ENCODE assay signal across 8 cellular contexts in the genomic region with DNA sequence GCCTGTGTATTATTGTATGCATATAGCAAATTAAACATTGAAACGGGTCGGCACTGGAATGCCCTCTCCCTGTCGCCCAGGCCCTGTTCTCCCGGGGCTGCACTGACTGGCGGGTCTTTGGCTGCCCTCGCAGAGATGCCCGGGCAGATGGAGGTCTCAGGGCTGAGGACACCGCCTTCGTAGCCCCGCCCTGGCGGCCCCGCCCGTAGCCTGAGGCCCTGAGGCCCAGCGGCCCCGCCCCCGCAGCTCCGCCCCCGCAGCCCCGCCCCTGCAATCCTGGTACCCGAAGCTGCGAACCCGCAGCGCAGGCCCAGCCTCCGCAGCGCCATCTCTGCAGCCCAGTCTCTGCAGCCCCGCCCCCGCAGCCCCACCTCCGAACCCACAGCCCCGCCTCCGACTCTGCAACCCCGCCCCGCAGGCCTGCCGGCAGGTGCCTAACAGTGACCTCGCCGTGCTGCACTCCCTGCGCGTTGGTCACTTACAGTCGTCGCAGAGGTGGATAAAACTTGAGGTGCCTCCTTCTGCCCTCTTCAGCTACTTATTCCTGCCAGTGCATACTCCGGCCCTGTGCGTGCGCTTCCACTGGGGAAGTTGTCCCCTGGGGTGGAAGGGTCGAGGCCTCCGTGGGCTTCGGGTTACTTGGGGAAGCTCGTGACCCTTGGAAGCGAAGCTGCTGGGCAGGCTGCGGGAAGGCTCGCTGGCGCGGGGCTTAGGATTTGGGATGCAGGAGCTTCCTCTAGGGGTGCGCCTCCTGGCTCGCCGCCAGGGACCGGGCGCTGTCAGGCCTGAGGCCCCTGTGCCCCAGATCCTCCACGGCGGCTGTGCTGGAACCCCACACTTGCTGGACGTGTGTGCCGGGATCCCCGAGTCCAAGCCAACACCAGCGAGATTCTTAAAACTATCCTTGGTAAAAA.
DNase-seq lines count a peak whose midpoint lies in the region; ATAC-seq and TF ChIP-seq lines count a peak whose summit lies in the region.

No MANE protein-coding gene starts in this region.

- in situ Hi-C loops in IMR-90 (cut with MboI; ENCODE audit: low sequenced_read_pairs) = loop anchor here (5.0 to 25.0 kb wide), 3 partner anchors 880 to 1243 kb away; a partner anchor contains a TSS

- H3K56ac ChIP-seq in IMR-90 (ENCODE audit: extremely low read depth, insufficient read depth, low read length) = no peak overlapping the region

- peaks cover 2 to 11% of the 10 kb centered on the region in 2 donors for H3K27me3 Mint-ChIP-seq in CD4-positive, alpha-beta memory T cell
- peaks cover 29% of the 10 kb centered on the region for H3K27me3 Mint-ChIP-seq in activated CD4-positive, alpha-beta T cell treated with anti-CD3 and anti-CD28 coated beads, Interleukin-2, amount 10 ng/mL, durations not matched to agents 7 days and 5 days
- H3K27me3 Mint-ChIP-seq in dendritic cell treated with granulocyte-macrophage colony-stimulating factor and Interleukin-4, amounts not matched to agents 40 ng/mL and 50 ng/mL, for 4 days = peaks cover 43% of the 10 kb centered on the region

- H2BK5ac ChIP-seq in IMR-90 (ENCODE audit: low read depth, low read length, poor library complexity, severe bottlenecking) = no peak overlapping the region

- H3K4me3 Mint-ChIP-seq in CD4-positive, alpha-beta memory T cell = peak overlapping the region in 7 of 8 donors; percentile 32 to 67 (median 49)
- H3K4me3 Mint-ChIP-seq in activated CD4-positive, alpha-beta T cell treated with anti-CD3 and anti-CD28 coated beads, Interleukin-2, amount 10 ng/mL, durations not matched to agents 7 days and 5 days = no peak overlapping the region
- H3K4me3 Mint-ChIP-seq in dendritic cell treated with granulocyte-macrophage colony-stimulating factor and Interleukin-4, amounts not matched to agents 40 ng/mL and 50 ng/mL, for 4 days = peak overlapping the region; percentile 41

- no peak overlapping the region for H4K5ac ChIP-seq in IMR-90 (ENCODE audit: low read depth, low read length)

- H3K9ac ChIP-seq in IMR-90 (ENCODE audit: low read depth, low read length) = no peak overlapping the region

- TF ChIP-seq POLR2A in IMR-90 (IDR thresholded peaks at IDR 0.05; ENCODE audit: low read depth, low read length) = no peak

- TF ChIP-seq CTCF in IMR-90 (conservative IDR thresholded peaks at IDR 0.05; ENCODE audit: low read depth, low read length) (no peak), lower lobe of right lung (IDR thresholded peaks at IDR 0.05) (no peak)

- no TSS peak for BruUV-seq in IMR-90 (replicated peaks; lab: Mats Ljungman, UMichigan)

- no peak overlapping the region for H3K27ac ChIP-seq in CD4-positive, alpha-beta memory T cell (ENCODE audit: low read depth, low read length)
- no peak overlapping the region for H3K27ac ChIP-seq in IMR-90 (ENCODE audit: insufficient read depth, low read length)
- no peak overlapping the region for H3K27ac ChIP-seq in lower lobe of right lung

- no peak overlapping the region for H2AK5ac ChIP-seq in IMR-90 (ENCODE audit: low read depth, low read length)

- no peak for TF ChIP-seq RAD21 in IMR-90 (IDR thresholded peaks at IDR 0.05; ENCODE audit: low read length)

- H3K9me1 ChIP-seq in IMR-90 (ENCODE audit: insufficient read depth, low read length) = no peaks in the 10 kb centered on the region

- no peak overlapping the region for H3K14ac ChIP-seq in IMR-90 (replicated peaks; ENCODE audit: low read depth, low read length)

- POLR2A ChIA-PET in CD4-positive, alpha-beta memory T cell (lab: Charles Lee; ENCODE audit: partially characterized antibody) = interaction anchor here (0.8 to 2.8 kb wide), 2 partner anchors 73 to 884 kb away, joined by 5 to 18 read pairs; a partner anchor contains a TSS
- POLR2A ChIA-PET in IMR-90 (lab: Charles Lee; ENCODE audit: unreplicated experiment) = interaction anchor here (0.5 kb wide), 1 partner anchor 884 kb away, joined by 4 read pairs; a partner anchor contains a TSS
- POLR2A ChIA-PET in activated CD4-positive, alpha-beta T cell treated with anti-CD3 and anti-CD28 coated beads, Interleukin-2, amount 10 ng/mL, durations not matched to agents 7 days and 5 days (lab: Charles Lee) = no interaction called here

- H3K9me3 Mint-ChIP-seq in CD4-positive, alpha-beta memory T cell = no peaks in the 10 kb centered on the region
- H3K9me3 Mint-ChIP-seq in activated CD4-positive, alpha-beta T cell treated with anti-CD3 and anti-CD28 coated beads, Interleukin-2, amount 10 ng/mL, durations not matched to agents 7 days and 5 days = no peaks in the 10 kb centered on the region
- no peaks in the 10 kb centered on the region for H3K9me3 Mint-ChIP-seq in dendritic cell treated with granulocyte-macrophage colony-stimulating factor and Interleukin-4, amounts not matched to agents 40 ng/mL and 50 ng/mL, for 4 days

- dilution Hi-C loops in IMR-90 (cut with HindIII; ENCODE audit: low sequenced_read_pairs, unreplicated experiment) = no loop called here

- H3K27me3 ChIP-seq in CD4-positive, alpha-beta memory T cell (ENCODE audit: insufficient read depth, low read length) = no peaks in the 10 kb centered on the region
- H3K27me3 ChIP-seq in IMR-90 (ENCODE audit: control insufficient read depth, insufficient read depth, low read length) (peaks cover 3% of the 10 kb centered on the region; the same call in 1 of the 2 replicates), lower lobe of right lung (ENCODE audit: low read depth) (no peaks in the 10 kb centered on the region)

- peak; percentile 82 to 87 (median 84) for DNase-seq in CD4-positive, alpha-beta memory T cell
- DNase-seq in IMR-90 (peak; percentile 25), lower lobe of right lung (peak; percentile 88), pons (ENCODE audit: low spot score) (no peak)
- DNase-seq in activated CD4-positive, alpha-beta T cell treated with anti-CD3 and anti-CD28 coated beads, Interleukin-2, amount 10 ng/mL, durations not matched to agents 7 days and 5 days = peak; percentile 81
- peak; percentile 68 to 73 for DNase-seq in stimulated activated CD8-positive, alpha-beta memory T cell treated with anti-CD3 and anti-CD28 coated beads, Interleukin-2, amount 100 ng/mL, for 48 hours (ENCODE audit: low read depth in 2 of 2)

- peaks cover 1% of the 10 kb centered on the region for H3K36me3 ChIP-seq in CD4-positive, alpha-beta memory T cell (ENCODE audit: insufficient read depth, low read length)
- H3K36me3 ChIP-seq in IMR-90 (ENCODE audit: control insufficient read depth, insufficient read depth, low read length) = peaks cover 5% of the 10 kb centered on the region
- H3K36me3 ChIP-seq in lower lobe of right lung = peaks cover 13% of the 10 kb centered on the region

- no peak overlapping the region for H4K91ac ChIP-seq in IMR-90 (ENCODE audit: insufficient read depth, low read depth, low read length)

- no peak overlapping the region for H3K4ac ChIP-seq in IMR-90 (ENCODE audit: low read depth, low read length)

- H3K9me3 ChIP-seq in CD4-positive, alpha-beta memory T cell (ENCODE audit: control insufficient read depth in 1 of 2, low read length in 2 of 2) = no peaks in the 10 kb centered on the region
- H3K9me3 ChIP-seq in IMR-90 (ENCODE audit: control insufficient read depth, insufficient read depth, low read length) (no peaks in the 10 kb centered on the region), lower lobe of right lung (no peaks in the 10 kb centered on the region)

- intact Hi-C loops in CD4-positive, alpha-beta memory T cell (cut with micrococcal nuclease) = loop anchor here (1.0 to 10.0 kb wide), 6 partner anchors 72 to 1343 kb away; a partner anchor contains a TSS
- intact Hi-C loops in IMR-90 (cut with micrococcal nuclease) (loop anchor here (1.0 to 10.0 kb wide), 4 partner anchors 884 to 1343 kb away; a partner anchor contains a TSS), lower lobe of right lung (cut with DNase I) (no loop called here)
- intact Hi-C loops in dendritic cell treated with granulocyte-macrophage colony-stimulating factor and Interleukin-4, amounts not matched to agents 40 ng/mL and 50 ng/mL, for 4 days (cut with micrococcal nuclease) = no loop called here

- no peak overlapping the region for H3K18ac ChIP-seq in IMR-90 (ENCODE audit: low read depth, low read length)

- WGBS in IMR-90 (ENCODE audit: extremely low coverage in 2 of 2, insufficient read length in 1 of 2), 2 experiments = 0% methylated on average over 7 of the region's 62 CpGs; no CpG with 5 or more reads in 1 of the 2 experiments

- peaks cover 0 to 11% of the 10 kb centered on the region in 2 donors for H3K36me3 Mint-ChIP-seq in CD4-positive, alpha-beta memory T cell
- H3K36me3 Mint-ChIP-seq in activated CD4-positive, alpha-beta T cell treated with anti-CD3 and anti-CD28 coated beads, Interleukin-2, amount 10 ng/mL, durations not matched to agents 7 days and 5 days (ENCODE audit: low read depth) = no peaks in the 10 kb centered on the region
- peaks cover 11% of the 10 kb centered on the region for H3K36me3 Mint-ChIP-seq in dendritic cell treated with granulocyte-macrophage colony-stimulating factor and Interleukin-4, amounts not matched to agents 40 ng/mL and 50 ng/mL, for 4 days (ENCODE audit: low read depth)

- H2AFZ ChIP-seq in IMR-90 (replicated peaks; ENCODE audit: low read length, poor library complexity) = peak overlapping the region; percentile 79

- H3K4me3 ChIP-seq in CD4-positive, alpha-beta memory T cell (ENCODE audit: low read length in 2 of 2) = no peak overlapping the region
- H3K4me3 ChIP-seq in IMR-90 (ENCODE audit: insufficient read depth, low read depth, low read length) (no peak overlapping the region), lower lobe of right lung (peak overlapping the region; percentile 37)

- no peaks in the 10 kb centered on the region for H3K79me1 ChIP-seq in IMR-90 (ENCODE audit: low read depth in 1 of 2, low read length in 2 of 2)

- peaks cover 14 to 35% (median 25%) of the 10 kb centered on the region in 4 donors for H3K4me1 Mint-ChIP-seq in CD4-positive, alpha-beta memory T cell
- peaks cover 27% of the 10 kb centered on the region for H3K4me1 Mint-ChIP-seq in activated CD4-positive, alpha-beta T cell treated with anti-CD3 and anti-CD28 coated beads, Interleukin-2, amount 10 ng/mL, durations not matched to agents 7 days and 5 days
- peaks cover 30% of the 10 kb centered on the region for H3K4me1 Mint-ChIP-seq in dendritic cell treated with granulocyte-macrophage colony-stimulating factor and Interleukin-4, amounts not matched to agents 40 ng/mL and 50 ng/mL, for 4 days (ENCODE audit: low read depth)

- peak overlapping the region in 2 of 7 donors; percentile 7 to 46 for H3K27ac Mint-ChIP-seq in CD4-positive, alpha-beta memory T cell
- no peak overlapping the region for H3K27ac Mint-ChIP-seq in activated CD4-positive, alpha-beta T cell treated with anti-CD3 and anti-CD28 coated beads, Interleukin-2, amount 10 ng/mL, durations not matched to agents 7 days and 5 days
- no peak overlapping the region for H3K27ac Mint-ChIP-seq in dendritic cell treated with granulocyte-macrophage colony-stimulating factor and Interleukin-4, amounts not matched to agents 40 ng/mL and 50 ng/mL, for 4 days

- H2BK15ac ChIP-seq in IMR-90 (ENCODE audit: low read depth, low read length) = no peak overlapping the region

- peaks cover 19% of the 10 kb centered on the region for H3K4me1 ChIP-seq in CD4-positive, alpha-beta memory T cell (ENCODE audit: insufficient read depth, low read length)
- H3K4me1 ChIP-seq in IMR-90 (ENCODE audit: control insufficient read depth, insufficient read depth, low read length) = no peaks in the 10 kb centered on the region
- peaks cover 13% of the 10 kb centered on the region for H3K4me1 ChIP-seq in lower lobe of right lung

- no peaks in the 10 kb centered on the region for H4K20me1 ChIP-seq in IMR-90 (ENCODE audit: insufficient read depth, low read length)

- CTCF ChIA-PET in CD4-positive, alpha-beta memory T cell (lab: Charles Lee; ENCODE audit: partially characterized antibody) = interaction anchor here (0.9 to 1.4 kb wide), 3 partner anchors 73 to 1250 kb away, joined by 3 to 5 read pairs (median 3); a partner anchor contains a TSS
- CTCF ChIA-PET in IMR-90 (lab: Yijun Ruan, JAX) = interaction anchor here (0.6 to 1.0 kb wide), 2 partner anchors 11 to 50 kb away, joined by 3 to 8 read pairs; no protein-coding TSS in a partner anchor
- CTCF ChIA-PET in activated CD4-positive, alpha-beta T cell treated with anti-CD3 and anti-CD28 coated beads, Interleukin-2, amount 10 ng/mL, durations not matched to agents 7 days and 5 days (lab: Charles Lee) = interaction anchor here (1.0 to 1.2 kb wide), 2 partner anchors 11 to 31 kb away, joined by 3 to 4 read pairs; no protein-coding TSS in a partner anchor

- no peak overlapping the region for H2BK20ac ChIP-seq in IMR-90 (ENCODE audit: low read depth, low read length)

- H4K8ac ChIP-seq in IMR-90 (ENCODE audit: low read depth in 2 of 2, low read length in 2 of 2) = no peak overlapping the region

- peak overlapping the region; percentile 93 for H3K4me2 ChIP-seq in IMR-90 (ENCODE audit: low read depth, low read length)

- no peak overlapping the region for H2AK9ac ChIP-seq in IMR-90 (replicated peaks; ENCODE audit: low read depth, low read length, poor library complexity)

- ATAC-seq in GM21390 (IDR thresholded peaks at IDR 0.05; ENCODE audit: unreplicated experiment) (peak; percentile 74), IMR-90 (ENCODE audit: low read depth) (peak; percentile 89), lower lobe of right lung (peak; percentile 94 to 96)

- H2BK120ac ChIP-seq in IMR-90 (ENCODE audit: low read depth, low read length) = no peak overlapping the region

- H3K23ac ChIP-seq in IMR-90 (ENCODE audit: low read depth, low read length) = no peak overlapping the region

Comparison
In these comparisons a context has a peak if more than half of its experiments do, and no peak if none do; other contexts are left out.
1. intact Hi-C loops: an anchor here in CD4-positive, alpha-beta memory T cell (1.0 to 10.0 kb wide) and IMR-90 (1.0 to 10.0 kb wide); none called in dendritic cell treated with granulocyte-macrophage colony-stimulating factor and Interleukin-4, amounts not matched to agents 40 ng/mL and 50 ng/mL, for 4 days and lower lobe of right lung.